ENCODE assay signal across 8 cellular contexts in the genomic region with DNA sequence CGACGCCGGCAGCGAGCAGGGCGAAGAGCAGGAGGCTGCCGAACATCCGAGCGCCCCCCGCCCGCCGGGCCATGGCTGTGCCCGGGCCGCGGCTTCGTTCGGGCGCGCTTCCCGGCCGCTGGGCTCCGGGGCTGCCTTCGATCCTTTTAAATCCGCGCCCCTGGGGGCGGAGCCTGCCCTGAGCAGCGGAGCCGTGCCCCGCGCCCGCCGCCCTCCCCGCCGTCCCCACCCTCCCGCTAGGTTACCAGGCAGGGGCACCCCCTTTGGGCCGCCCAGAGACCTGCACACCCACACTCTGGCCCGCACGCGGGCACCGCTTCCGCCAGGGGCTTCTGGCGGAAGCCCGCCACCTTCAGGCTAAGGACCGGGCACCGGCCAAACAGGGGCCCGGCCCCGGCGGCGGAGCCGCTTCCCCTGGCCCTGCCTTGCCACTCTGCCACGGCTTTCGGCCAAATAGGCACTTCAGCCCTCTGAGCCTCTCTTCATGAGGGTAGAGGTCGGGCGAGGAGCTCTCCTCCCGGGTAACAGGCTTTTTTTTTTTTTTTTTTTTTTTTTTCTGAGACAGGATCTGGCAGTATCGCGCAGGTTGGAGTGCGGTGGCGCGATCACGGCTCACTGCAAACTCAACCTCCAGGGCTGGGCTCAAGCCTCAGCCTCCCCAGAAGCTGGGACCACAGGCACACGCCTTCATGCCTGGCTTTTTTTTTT. TPM values are rescaled to one million over a fixed set of nuclear protein-coding genes. Genes with fewer than 3 reads are reported as not detected.
DNase-seq lines count a peak whose midpoint lies in the region; ATAC-seq, FAIRE-seq and TF ChIP-seq lines count a peak whose summit lies in the region.

A gene with protein sequence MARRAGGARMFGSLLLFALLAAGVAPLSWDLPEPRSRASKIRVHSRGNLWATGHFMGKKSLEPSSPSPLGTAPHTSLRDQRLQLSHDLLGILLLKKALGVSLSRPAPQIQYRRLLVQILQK (minus strand): TSS at position 120 of the 708 bp plus-strand sequence. CDS start 47 bp downstream, at position 73.

- H3K79me2 ChIP-seq in endothelial cell of umbilical vein (ENCODE audit: control insufficient read depth, insufficient read depth, low read length) = peaks cover 6% of the 10 kb centered on the region

- POLR2A ChIA-PET in endothelial cell of umbilical vein (lab: Charles Lee) = no interaction called here

- H4K20me1 ChIP-seq in endothelial cell of umbilical vein (replicated peaks; ENCODE audit: control insufficient read depth, extremely low read depth, insufficient read depth, low read length) = no peaks in the 10 kb centered on the region

- intact Hi-C loops in endothelial cell of umbilical vein (cut with micrococcal nuclease) = loop anchor here (1.0 kb wide), 4 partner anchors 58 to 270 kb away; partner anchors contain the start of genes SEC11A and ZNF592

- H2AFZ ChIP-seq in endothelial cell of umbilical vein (ENCODE audit: low read depth, low read length) = peak within 1 kb of the TSS; percentile 76

- H3K4me3 ChIP-seq in endothelial cell of umbilical vein (replicated peaks in 1 of 3; ENCODE audit: insufficient read depth in 1 of 3, low read depth in 1 of 3, low read length in 3 of 3) = peak within 1 kb of the TSS; percentile 36 to 50 (median 47)

- peak; percentile 74 for DNase-seq in CMK (ENCODE audit: low read depth)
- peak; percentile 84 for DNase-seq in HPDE6-E6E7 (ENCODE audit: extremely low spot score)
- peak; percentile 86 for DNase-seq in NOMO-1 treated with DMSO at 0.1 percent for 48 hours (lab: John Stamatoyannopoulos, UW; ENCODE audit: unreplicated experiment)
- DNase-seq in activated CD8-positive, alpha-beta memory T cell treated with anti-CD3 and anti-CD28 coated beads, Interleukin-2, amount 50 U/mL, for 4 hours = peak; percentile 81
- peak; percentile 75 for DNase-seq in endothelial cell of umbilical vein (ENCODE audit: low read depth, low spot score)
- DNase-seq in midbrain (lab: John Stamatoyannopoulos, UW) = peak; percentile 70
- peak; percentile 59 to 73 for DNase-seq in stimulated activated CD8-positive, alpha-beta memory T cell treated with anti-CD3 and anti-CD28 coated beads, Interleukin-2, amount 100 ng/mL, for 1 hour (ENCODE audit: low read depth in 2 of 2)

- peak within 1 kb of the TSS; percentile 78 for H3K9ac ChIP-seq in endothelial cell of umbilical vein (replicated peaks; ENCODE audit: extremely low read depth, insufficient read depth, low read length)

- no peaks in the 10 kb centered on the region for H3K27me3 ChIP-seq in endothelial cell of umbilical vein (ENCODE audit: control insufficient read depth in 2 of 2, insufficient read depth in 2 of 2, low read length in 2 of 2)

- TF ChIP-seq POLR2A in endothelial cell of umbilical vein (IDR thresholded peaks at IDR 0.05; ENCODE audit: low read depth, low read length) = no peak

- TF ChIP-seq CTCF in endothelial cell of umbilical vein (IDR thresholded peaks at IDR 0.05; ENCODE audit: extremely low read depth in 1 of 2, insufficient read depth in 1 of 2, low read depth in 1 of 2, low read length in 2 of 2) = peak; percentile 41 to 56

- CTCF ChIA-PET in endothelial cell of umbilical vein (lab: Charles Lee) = interaction anchor here (0.6 to 2.0 kb wide), 15 partner anchors 9 to 331 kb away, joined by 3 to 12 read pairs (median 4); no protein-coding TSS in a partner anchor

- H3K4me2 ChIP-seq in endothelial cell of umbilical vein (ENCODE audit: insufficient read depth, low read length) = peak within 1 kb of the TSS; percentile 75

- peak; percentile 74 for FAIRE-seq in endothelial cell of umbilical vein (lab: Jason Lieb, UNC)

- no peaks in the 10 kb centered on the region for H3K9me1 ChIP-seq in endothelial cell of umbilical vein (replicated peaks; ENCODE audit: control insufficient read depth, extremely low read depth, insufficient read depth, low read length)

- dilution Hi-C loops in endothelial cell of umbilical vein (cut with MboI; ENCODE audit: extremely low pct_ligation_motif_present, low sequenced_read_pairs) = no loop called here

- H3K36me3 ChIP-seq in endothelial cell of umbilical vein (ENCODE audit: control insufficient read depth in 2 of 2, extremely low read depth in 1 of 2, insufficient read depth in 2 of 2, low read length in 2 of 2) = no peaks in the 10 kb centered on the region

- H3K4me1 ChIP-seq in endothelial cell of umbilical vein (ENCODE audit: control insufficient read depth, extremely low read depth, insufficient read depth, low read length) = peaks cover 23% of the 10 kb centered on the region

- H3K27ac ChIP-seq in endothelial cell of umbilical vein (ENCODE audit: insufficient read depth, low read depth, low read length) = peak within 1 kb of the TSS; percentile 49

- peak; percentile 55 for ATAC-seq in GM19455 (IDR thresholded peaks at IDR 0.05; ENCODE audit: unreplicated experiment)

- H3K9me3 ChIP-seq in endothelial cell of umbilical vein (replicated peaks; ENCODE audit: control insufficient read depth, insufficient read depth, low read length) = no peaks in the 10 kb centered on the region

- no TSS peak for BruUV-seq in endothelial cell of umbilical vein (replicated peaks; lab: Mats Ljungman, UMichigan)

TF ChIP-seq in endothelial cell of umbilical vein, 7 proteins besides CTCF, POLR2A, EP300 and RAD21:
- no peak for TF ChIP-seq JUN (IDR thresholded peaks at IDR 0.05; ENCODE audit: borderline replicate concordance, insufficient read depth, insufficient read length, low read depth)
- TF ChIP-seq FOS (IDR thresholded peaks at IDR 0.05; ENCODE audit: borderline replicate concordance, insufficient read depth, low read length) = no peak
- TF ChIP-seq EZH2 (IDR thresholded peaks at IDR 0.05; ENCODE audit: borderline replicate concordance, low read depth, low read length, severe bottlenecking) = no peak
- peak; percentile 39 for TF ChIP-seq POLR2AphosphoS5 (IDR thresholded peaks at IDR 0.05; ENCODE audit: insufficient read depth, low read depth, low read length)
- peak; percentile 3 for TF ChIP-seq MAX (IDR thresholded peaks at IDR 0.05; ENCODE audit: insufficient read depth, insufficient read length)

RNA-seq across cellular contexts. Expression of the gene that starts here (rescaled TPM):
- total RNA-seq in endothelial cell of umbilical vein = 9.6 and 9.8 TPM in 2 replicates
- 7.8 and 10.3 TPM in 2 replicates for polyA plus RNA-seq in endothelial cell of umbilical vein
- 5.2 and 6.7 TPM in 2 replicates for polyA plus RNA-seq in endothelial cell of umbilical vein (2011; cell fraction: cytosol; rRNA removed)
- 1.8 and 2.0 TPM in 2 replicates for polyA plus RNA-seq in endothelial cell of umbilical vein (2011; cell fraction: nucleus; rRNA removed)
- polyA plus RNA-seq in endothelial cell of umbilical vein (2012) = 5.2 and 7.0 TPM in 2 replicates
- polyA minus RNA-seq in endothelial cell of umbilical vein = 0.45 and 1.4 TPM in 2 replicates
- polyA minus RNA-seq in endothelial cell of umbilical vein (2011; cell fraction: cytosol; rRNA and poly(A)+ RNA removed) = not detected
- polyA minus RNA-seq in endothelial cell of umbilical vein (2011; cell fraction: nucleus; rRNA and poly(A)+ RNA removed) = 0.63 and 0.91 TPM in 2 replicates

Comparison
In these comparisons a context has a peak if more than half of its experiments do, and no peak if none do; other contexts are left out.
1. Peak in every context shown above with its lines: DNase-seq, ATAC-seq, H3K4me3 ChIP-seq and H3K27ac ChIP-seq.